In genomic region chr16:83701494-83701893, GRCh38 we compare ENCODE assay signal across 1 cellular context.
A peak's percentile ranks its signal among the peaks of the same experiment; 100 is the strongest.
TF ChIP-seq lines count a peak whose summit lies in the region.

No MANE protein-coding gene starts in this region.

TF ChIP-seq in HepG2, 621 proteins besides CTCF, POLR2A, EP300 and RAD21 (continued from another document and continues in another):
- TF ChIP-seq ZNF138 (CRISPR knock-in tag; IDR thresholded peaks at IDR 0.05; ENCODE audit: low read depth) = peak; percentile 88; the same call in 1 of the 2 replicates
- no peak for TF ChIP-seq PCBP2 (optimal IDR thresholded peaks at IDR 0.05; ENCODE audit: low read depth, low read length, poor library complexity, severe bottlenecking)
- TF ChIP-seq, protein P1, sequence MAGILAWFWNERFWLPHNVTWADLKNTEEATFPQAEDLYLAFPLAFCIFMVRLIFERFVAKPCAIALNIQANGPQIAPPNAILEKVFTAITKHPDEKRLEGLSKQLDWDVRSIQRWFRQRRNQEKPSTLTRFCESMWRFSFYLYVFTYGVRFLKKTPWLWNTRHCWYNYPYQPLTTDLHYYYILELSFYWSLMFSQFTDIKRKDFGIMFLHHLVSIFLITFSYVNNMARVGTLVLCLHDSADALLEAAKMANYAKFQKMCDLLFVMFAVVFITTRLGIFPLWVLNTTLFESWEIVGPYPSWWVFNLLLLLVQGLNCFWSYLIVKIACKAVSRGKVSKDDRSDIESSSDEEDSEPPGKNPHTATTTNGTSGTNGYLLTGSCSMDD (CRISPR knock-in tag; IDR thresholded peaks at IDR 0.05) = no peak
- peak; percentile 30; the same call in 1 of the 2 replicates for TF ChIP-seq YEATS2 (CRISPR knock-in tag; IDR thresholded peaks at IDR 0.05; ENCODE audit: borderline replicate concordance)
- no peak for TF ChIP-seq ATF1 (CRISPR knock-in tag; IDR thresholded peaks at IDR 0.05)
- TF ChIP-seq MXD3 (CRISPR knock-in tag; IDR thresholded peaks at IDR 0.05) = no peak; the same call in 1 of the 2 replicates
- TF ChIP-seq SMYD3 (CRISPR knock-in tag; IDR thresholded peaks at IDR 0.05) = no peak
- TF ChIP-seq, protein P2, sequence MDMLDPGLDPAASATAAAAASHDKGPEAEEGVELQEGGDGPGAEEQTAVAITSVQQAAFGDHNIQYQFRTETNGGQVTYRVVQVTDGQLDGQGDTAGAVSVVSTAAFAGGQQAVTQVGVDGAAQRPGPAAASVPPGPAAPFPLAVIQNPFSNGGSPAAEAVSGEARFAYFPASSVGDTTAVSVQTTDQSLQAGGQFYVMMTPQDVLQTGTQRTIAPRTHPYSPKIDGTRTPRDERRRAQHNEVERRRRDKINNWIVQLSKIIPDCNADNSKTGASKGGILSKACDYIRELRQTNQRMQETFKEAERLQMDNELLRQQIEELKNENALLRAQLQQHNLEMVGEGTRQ (IDR thresholded peaks at IDR 0.05; ENCODE audit: low read depth, low read length) = no peak
- TF ChIP-seq, protein P2 (CRISPR knock-in tag; IDR thresholded peaks at IDR 0.05; ENCODE audit: borderline replicate concordance) = no peak
- no peak for TF ChIP-seq PTBP1 (IDR thresholded peaks at IDR 0.05; ENCODE audit: low read depth, low read length, poor library complexity, severe bottlenecking)
- TF ChIP-seq MXD4 (CRISPR knock-in tag; IDR thresholded peaks at IDR 0.05) = no peak
- no peak for TF ChIP-seq GZF1 (CRISPR knock-in tag; IDR thresholded peaks at IDR 0.05)
- TF ChIP-seq KAT8 (CRISPR knock-in tag; IDR thresholded peaks at IDR 0.05) = no peak
- TF ChIP-seq, protein P3, sequence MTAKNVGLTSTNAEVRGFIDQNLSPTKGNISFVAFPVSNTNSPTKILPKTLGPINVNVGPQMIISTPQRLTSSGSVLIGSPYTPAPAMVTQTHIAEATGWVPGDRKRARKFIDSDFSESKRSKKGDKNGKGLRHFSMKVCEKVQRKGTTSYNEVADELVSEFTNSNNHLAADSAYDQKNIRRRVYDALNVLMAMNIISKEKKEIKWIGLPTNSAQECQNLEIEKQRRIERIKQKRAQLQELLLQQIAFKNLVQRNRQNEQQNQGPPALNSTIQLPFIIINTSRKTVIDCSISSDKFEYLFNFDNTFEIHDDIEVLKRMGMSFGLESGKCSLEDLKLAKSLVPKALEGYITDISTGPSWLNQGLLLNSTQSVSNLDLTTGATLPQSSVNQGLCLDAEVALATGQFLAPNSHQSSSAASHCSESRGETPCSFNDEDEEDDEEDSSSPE (CRISPR knock-in tag; IDR thresholded peaks at IDR 0.05) = no peak
- TF ChIP-seq GATAD1 (CRISPR knock-in tag; IDR thresholded peaks at IDR 0.05) = peak; percentile 29; the same call in 1 of the 2 replicates
- no peak for TF ChIP-seq ZNF468 (CRISPR knock-in tag; IDR thresholded peaks at IDR 0.05)
- TF ChIP-seq SALL2 (CRISPR knock-in tag; IDR thresholded peaks at IDR 0.05) = no peak
- TF ChIP-seq SRSF9 (IDR thresholded peaks at IDR 0.05; ENCODE audit: borderline replicate concordance, insufficient read depth, low read depth, low read length, poor library complexity, severe bottlenecking) = no peak
- TF ChIP-seq KLF13 (CRISPR knock-in tag; IDR thresholded peaks at IDR 0.05) = no peak
- no peak for TF ChIP-seq ZNF841 (CRISPR knock-in tag; IDR thresholded peaks at IDR 0.05; ENCODE audit: borderline replicate concordance)
- no peak for TF ChIP-seq IKZF1 (IDR thresholded peaks at IDR 0.05)
- TF ChIP-seq RFX1 (IDR thresholded peaks at IDR 0.05) = no peak
- TF ChIP-seq CREB1 (IDR thresholded peaks at IDR 0.05) = no peak
- TF ChIP-seq CREB1 (CRISPR knock-in tag; IDR thresholded peaks at IDR 0.05) = no peak
- no peak for TF ChIP-seq XBP1 (CRISPR knock-in tag; IDR thresholded peaks at IDR 0.05)
- TF ChIP-seq, protein P4, sequence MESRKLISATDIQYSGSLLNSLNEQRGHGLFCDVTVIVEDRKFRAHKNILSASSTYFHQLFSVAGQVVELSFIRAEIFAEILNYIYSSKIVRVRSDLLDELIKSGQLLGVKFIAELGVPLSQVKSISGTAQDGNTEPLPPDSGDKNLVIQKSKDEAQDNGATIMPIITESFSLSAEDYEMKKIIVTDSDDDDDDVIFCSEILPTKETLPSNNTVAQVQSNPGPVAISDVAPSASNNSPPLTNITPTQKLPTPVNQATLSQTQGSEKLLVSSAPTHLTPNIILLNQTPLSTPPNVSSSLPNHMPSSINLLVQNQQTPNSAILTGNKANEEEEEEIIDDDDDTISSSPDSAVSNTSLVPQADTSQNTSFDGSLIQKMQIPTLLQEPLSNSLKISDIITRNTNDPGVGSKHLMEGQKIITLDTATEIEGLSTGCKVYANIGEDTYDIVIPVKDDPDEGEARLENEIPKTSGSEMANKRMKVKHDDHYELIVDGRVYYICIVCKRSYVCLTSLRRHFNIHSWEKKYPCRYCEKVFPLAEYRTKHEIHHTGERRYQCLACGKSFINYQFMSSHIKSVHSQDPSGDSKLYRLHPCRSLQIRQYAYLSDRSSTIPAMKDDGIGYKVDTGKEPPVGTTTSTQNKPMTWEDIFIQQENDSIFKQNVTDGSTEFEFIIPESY (CRISPR knock-in tag; IDR thresholded peaks at IDR 0.05) = no peak
- TF ChIP-seq MAFG (CRISPR knock-in tag; IDR thresholded peaks at IDR 0.05) = no peak
- TF ChIP-seq, protein P5, sequence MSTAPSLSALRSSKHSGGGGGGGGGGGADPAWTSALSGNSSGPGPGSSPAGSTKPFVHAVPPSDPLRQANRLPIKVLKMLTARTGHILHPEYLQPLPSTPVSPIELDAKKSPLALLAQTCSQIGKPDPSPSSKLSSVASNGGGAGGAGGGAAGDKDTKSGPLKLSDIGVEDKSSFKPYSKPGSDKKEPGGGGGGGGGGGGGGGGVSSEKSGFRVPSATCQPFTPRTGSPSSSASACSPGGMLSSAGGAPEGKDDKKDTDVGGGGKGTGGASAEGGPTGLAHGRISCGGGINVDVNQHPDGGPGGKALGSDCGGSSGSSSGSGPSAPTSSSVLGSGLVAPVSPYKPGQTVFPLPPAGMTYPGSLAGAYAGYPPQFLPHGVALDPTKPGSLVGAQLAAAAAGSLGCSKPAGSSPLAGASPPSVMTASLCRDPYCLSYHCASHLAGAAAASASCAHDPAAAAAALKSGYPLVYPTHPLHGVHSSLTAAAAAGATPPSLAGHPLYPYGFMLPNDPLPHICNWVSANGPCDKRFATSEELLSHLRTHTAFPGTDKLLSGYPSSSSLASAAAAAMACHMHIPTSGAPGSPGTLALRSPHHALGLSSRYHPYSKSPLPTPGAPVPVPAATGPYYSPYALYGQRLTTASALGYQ (CRISPR knock-in tag; IDR thresholded peaks at IDR 0.05) = no peak
- TF ChIP-seq ZKSCAN8 (CRISPR knock-in tag; IDR thresholded peaks at IDR 0.05; ENCODE audit: borderline replicate concordance) = no peak
- TF ChIP-seq, protein P6, sequence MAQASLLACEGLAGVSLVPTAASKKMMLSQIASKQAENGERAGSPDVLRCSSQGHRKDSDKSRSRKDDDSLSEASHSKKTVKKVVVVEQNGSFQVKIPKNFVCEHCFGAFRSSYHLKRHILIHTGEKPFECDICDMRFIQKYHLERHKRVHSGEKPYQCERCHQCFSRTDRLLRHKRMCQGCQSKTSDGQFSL (CRISPR knock-in tag; IDR thresholded peaks at IDR 0.05) = no peak
- TF ChIP-seq PBX3 (CRISPR knock-in tag; IDR thresholded peaks at IDR 0.05; ENCODE audit: borderline replicate concordance) = no peak
- TF ChIP-seq, protein P7, sequence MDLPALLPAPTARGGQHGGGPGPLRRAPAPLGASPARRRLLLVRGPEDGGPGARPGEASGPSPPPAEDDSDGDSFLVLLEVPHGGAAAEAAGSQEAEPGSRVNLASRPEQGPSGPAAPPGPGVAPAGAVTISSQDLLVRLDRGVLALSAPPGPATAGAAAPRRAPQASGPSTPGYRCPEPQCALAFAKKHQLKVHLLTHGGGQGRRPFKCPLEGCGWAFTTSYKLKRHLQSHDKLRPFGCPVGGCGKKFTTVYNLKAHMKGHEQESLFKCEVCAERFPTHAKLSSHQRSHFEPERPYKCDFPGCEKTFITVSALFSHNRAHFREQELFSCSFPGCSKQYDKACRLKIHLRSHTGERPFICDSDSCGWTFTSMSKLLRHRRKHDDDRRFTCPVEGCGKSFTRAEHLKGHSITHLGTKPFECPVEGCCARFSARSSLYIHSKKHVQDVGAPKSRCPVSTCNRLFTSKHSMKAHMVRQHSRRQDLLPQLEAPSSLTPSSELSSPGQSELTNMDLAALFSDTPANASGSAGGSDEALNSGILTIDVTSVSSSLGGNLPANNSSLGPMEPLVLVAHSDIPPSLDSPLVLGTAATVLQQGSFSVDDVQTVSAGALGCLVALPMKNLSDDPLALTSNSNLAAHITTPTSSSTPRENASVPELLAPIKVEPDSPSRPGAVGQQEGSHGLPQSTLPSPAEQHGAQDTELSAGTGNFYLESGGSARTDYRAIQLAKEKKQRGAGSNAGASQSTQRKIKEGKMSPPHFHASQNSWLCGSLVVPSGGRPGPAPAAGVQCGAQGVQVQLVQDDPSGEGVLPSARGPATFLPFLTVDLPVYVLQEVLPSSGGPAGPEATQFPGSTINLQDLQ (CRISPR knock-in tag; IDR thresholded peaks at IDR 0.05) = no peak
- TF ChIP-seq TRIM24 (CRISPR knock-in tag; IDR thresholded peaks at IDR 0.05) = no peak
- no peak for TF ChIP-seq RNF2 (conservative IDR thresholded peaks at IDR 0.05; ENCODE audit: low read depth)
- no peak for TF ChIP-seq RBAK (CRISPR knock-in tag; IDR thresholded peaks at IDR 0.05)
- no peak for TF ChIP-seq SIX1 (CRISPR knock-in tag; IDR thresholded peaks at IDR 0.05; ENCODE audit: borderline replicate concordance)
- peak; percentile 59; the same call in 1 of the 2 replicates for TF ChIP-seq HDAC2 (CRISPR knock-in tag; IDR thresholded peaks at IDR 0.05)
- TF ChIP-seq MYNN (CRISPR knock-in tag; IDR thresholded peaks at IDR 0.05; ENCODE audit: low read depth) = no peak
- TF ChIP-seq GABPA (IDR thresholded peaks at IDR 0.05; ENCODE audit: low read depth, low read length) = no peak
- no peak for TF ChIP-seq GABPA (CRISPR knock-in tag; IDR thresholded peaks at IDR 0.05; ENCODE audit: low read depth)
- TF ChIP-seq ZNF7 (CRISPR knock-in tag; IDR thresholded peaks at IDR 0.05) = no peak
- TF ChIP-seq SP1 (IDR thresholded peaks at IDR 0.05) = no peak
- TF ChIP-seq SP1 (CRISPR knock-in tag; IDR thresholded peaks at IDR 0.05) = no peak
- no peak for TF ChIP-seq ZMYM3 (CRISPR knock-in tag; IDR thresholded peaks at IDR 0.05)
- TF ChIP-seq TAF15 (IDR thresholded peaks at IDR 0.05; ENCODE audit: low read depth, low read length, poor library complexity, severe bottlenecking) = no peak
- TF ChIP-seq ZNF225 (CRISPR knock-in tag; IDR thresholded peaks at IDR 0.05) = 0 out of 2 replicates have a peak, but pooled peaks have one; percentile 32
- no peak for TF ChIP-seq ZNF343 (CRISPR knock-in tag; IDR thresholded peaks at IDR 0.05)
- TF ChIP-seq MIER2 (CRISPR knock-in tag; IDR thresholded peaks at IDR 0.05) = peak; percentile 98
- no peak for TF ChIP-seq DDIT3 (CRISPR knock-in tag; IDR thresholded peaks at IDR 0.05)
- TF ChIP-seq ZNF350 (CRISPR knock-in tag; IDR thresholded peaks at IDR 0.05; ENCODE audit: borderline replicate concordance, low read depth) = no peak
- no peak for TF ChIP-seq ZNF510 (CRISPR knock-in tag; IDR thresholded peaks at IDR 0.05; ENCODE audit: low read depth)
- no peak for TF ChIP-seq RBM39 (IDR thresholded peaks at IDR 0.05; ENCODE audit: low read depth, low read length, poor library complexity, severe bottlenecking)
- no peak for TF ChIP-seq ATM (IDR thresholded peaks at IDR 0.05; ENCODE audit: borderline replicate concordance)
- TF ChIP-seq SATB2 (CRISPR knock-in tag; IDR thresholded peaks at IDR 0.05) = 0 out of 2 replicates have a peak, but pooled peaks have one; percentile 72
- TF ChIP-seq SNAPC5 (CRISPR knock-in tag; IDR thresholded peaks at IDR 0.05; ENCODE audit: borderline replicate concordance) = no peak
- TF ChIP-seq, protein P8, sequence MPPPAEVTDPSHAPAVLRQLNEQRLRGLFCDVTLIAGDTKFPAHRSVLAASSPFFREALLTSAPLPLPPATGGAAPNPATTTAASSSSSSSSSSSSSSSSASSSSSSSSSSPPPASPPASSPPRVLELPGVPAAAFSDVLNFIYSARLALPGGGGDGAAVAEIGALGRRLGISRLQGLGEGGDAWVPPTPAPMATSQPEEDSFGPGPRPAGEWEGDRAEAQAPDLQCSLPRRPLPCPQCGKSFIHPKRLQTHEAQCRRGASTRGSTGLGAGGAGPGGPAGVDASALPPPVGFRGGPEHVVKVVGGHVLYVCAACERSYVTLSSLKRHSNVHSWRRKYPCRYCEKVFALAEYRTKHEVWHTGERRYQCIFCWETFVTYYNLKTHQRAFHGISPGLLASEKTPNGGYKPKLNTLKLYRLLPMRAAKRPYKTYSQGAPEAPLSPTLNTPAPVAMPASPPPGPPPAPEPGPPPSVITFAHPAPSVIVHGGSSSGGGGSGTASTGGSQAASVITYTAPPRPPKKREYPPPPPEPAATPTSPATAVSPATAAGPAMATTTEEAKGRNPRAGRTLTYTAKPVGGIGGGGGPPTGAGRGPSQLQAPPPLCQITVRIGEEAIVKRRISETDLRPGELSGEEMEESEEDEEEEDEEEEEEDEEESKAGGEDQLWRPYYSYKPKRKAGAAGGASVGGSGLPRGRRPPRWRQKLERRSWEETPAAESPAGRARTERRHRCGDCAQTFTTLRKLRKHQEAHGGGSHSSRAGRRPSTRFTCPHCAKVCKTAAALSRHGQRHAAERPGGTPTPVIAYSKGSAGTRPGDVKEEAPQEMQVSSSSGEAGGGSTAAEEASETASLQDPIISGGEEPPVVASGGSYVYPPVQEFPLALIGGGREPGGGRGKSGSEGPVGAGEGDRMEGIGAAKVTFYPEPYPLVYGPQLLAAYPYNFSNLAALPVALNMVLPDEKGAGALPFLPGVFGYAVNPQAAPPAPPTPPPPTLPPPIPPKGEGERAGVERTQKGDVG (CRISPR knock-in tag; IDR thresholded peaks at IDR 0.05; ENCODE audit: borderline replicate concordance) = no peak
- TF ChIP-seq RARA (CRISPR knock-in tag; IDR thresholded peaks at IDR 0.05) = peak; percentile 62; the same call in 1 of the 2 replicates
- no peak for TF ChIP-seq SOX5 (CRISPR knock-in tag; IDR thresholded peaks at IDR 0.05; ENCODE audit: borderline replicate concordance)
